In genomic region chr5:56375011-56375410, GRCh38 we compare ENCODE assay signal across 28 cellular contexts.
A peak's percentile ranks its signal among the peaks of the same experiment; 100 is the strongest.
DNase-seq lines count a peak whose midpoint lies in the region; ATAC-seq, FAIRE-seq and TF ChIP-seq lines count a peak whose summit lies in the region.
"Had no signal": no experiment of that assay in that cellular context is flagged by ENCODE, and none has a peak within 500 bp of the region (broad histone marks: within the 10 kb centered on the region; RNA-seq: fewer than 3 reads in every experiment).

No MANE protein-coding gene starts in this region.

- H3K9me3 ChIP-seq in heart left ventricle = peaks cover 0 to 13% (median 0%) of the 10 kb centered on the region in 12 donors
- H3K9me3 ChIP-seq: prostate gland had no signal

- H3K36me3 Mint-ChIP-seq in activated T-cell treated with anti-CD3 and anti-CD28 coated beads, Interleukin-2, amount 50 U/mL, for 72 hours (ENCODE audit: insufficient read depth in 2 of 2) = peaks cover 0 to 8% of the 10 kb centered on the region in 2 donors
- H3K36me3 Mint-ChIP-seq: neural progenitor cell had no signal

- H3K4me1 Mint-ChIP-seq in activated T-cell treated with anti-CD3 and anti-CD28 coated beads, Interleukin-2, amount 50 U/mL, for 72 hours (ENCODE audit: low read depth) = no peaks in the 10 kb centered on the region
- H3K4me1 Mint-ChIP-seq: neural progenitor cell had no signal

- H3K4me3 Mint-ChIP-seq in activated T-cell treated with anti-CD3 and anti-CD28 coated beads, Interleukin-2, amount 50 U/mL, for 72 hours = no peak overlapping the region
- H3K4me3 Mint-ChIP-seq: activated naive CD8-positive, alpha-beta T cell treated with anti-CD3 and anti-CD28 coated beads, Interleukin-2, amount 50 U/mL, for 24 hours; neural progenitor cell had no signal

- H3K27me3 ChIP-seq in heart left ventricle = no peaks in the 10 kb centered on the region
- H3K27me3 ChIP-seq: BLaER1 treated with 17β-estradiol and CSF1 and Interleukin-3, amounts not matched to agents 10 nM and 100 nM; breast epithelium; gastroesophageal sphincter; neural progenitor cell had no signal

- no peak for TF ChIP-seq CTCF in heart left ventricle (IDR thresholded peaks at IDR 0.05)

- peak; percentile 34 for DNase-seq in DMS153 (lab: John Stamatoyannopoulos, UW)
- DNase-seq in NCI-H1105 treated with DMSO at 0.1 percent for 48 hours (lab: John Stamatoyannopoulos, UW) = peak; percentile 65
- peak; percentile 1 for DNase-seq in NCI-H446 treated with DMSO at 0.1 percent for 48 hours (lab: John Stamatoyannopoulos, UW)
- peak in 3 of 5 donors; percentile 11 to 66 (median 60) for DNase-seq in heart left ventricle
- no peak for DNase-seq in HTR-8/SVneo (ENCODE audit: insufficient read length, low spot score)
- no peak for DNase-seq in activated T-cell treated with anti-CD3 and anti-CD28 coated beads, Interleukin-2, amount 50 U/mL, for 72 hours
- no peak for DNase-seq in occipital lobe (lab: John Stamatoyannopoulos, UW)
- DNase-seq: ACHN; activated CD8-positive, alpha-beta memory T cell treated with anti-CD3 and anti-CD28 coated beads, Interleukin-2, amount 50 U/mL, for 4 hours; activated effector memory CD4-positive, alpha-beta T cell treated with anti-CD3 and anti-CD28 coated beads, Interleukin-2, amount 50 U/mL, for 16 hours; activated naive CD8-positive, alpha-beta T cell treated with anti-CD3 and anti-CD28 coated beads, Interleukin-2, amount 50 U/mL, for 24 hours; cortex of kidney; GDM1; islet precursor cell; KG1; lower lobe of right lung; SK-N-SH; stimulated activated CD4-positive, alpha-beta T cell treated with anti-CD3 and anti-CD28 coated beads, Interleukin-1b, Interleukin-23, amount 100 ng/mL, for 48 hours had no signal

- intact Hi-C loops in heart left ventricle (cut with DNase I) = no loop called here

- no peak for TF ChIP-seq POLR2A in heart left ventricle (IDR thresholded peaks at IDR 0.05)

- FAIRE-seq in HTR-8/SVneo (lab: Jason Lieb, UNC) = no peak
- FAIRE-seq: GM18507, urothelium cell line had no signal

- ATAC-seq in heart left ventricle (peak; percentile 89 to 98 (median 94)), HG03520 (IDR thresholded peaks at IDR 0.05; ENCODE audit: unreplicated experiment) (no peak)
- no peak for ATAC-seq in activated T-cell treated with anti-CD3 and anti-CD28 coated beads, Interleukin-2, amount 50 U/mL, for 72 hours (replicated peaks in 1 of 2)
- ATAC-seq: activated naive CD8-positive, alpha-beta T cell treated with anti-CD3 and anti-CD28 coated beads, Interleukin-2, amount 50 U/mL, for 24 hours; gastroesophageal sphincter; lower lobe of right lung had no signal

- H3K36me3 ChIP-seq in heart left ventricle = no peaks in the 10 kb centered on the region
- H3K36me3 ChIP-seq: breast epithelium, gastroesophageal sphincter, lower lobe of right lung, neural progenitor cell, prostate gland had no signal

- H3K27ac Mint-ChIP-seq in activated T-cell treated with anti-CD3 and anti-CD28 coated beads, Interleukin-2, amount 50 U/mL, for 72 hours = no peak overlapping the region
- H3K27ac Mint-ChIP-seq: activated naive CD8-positive, alpha-beta T cell treated with anti-CD3 and anti-CD28 coated beads, Interleukin-2, amount 50 U/mL, for 24 hours; neural progenitor cell had no signal

- H3K9me3 Mint-ChIP-seq in activated T-cell treated with anti-CD3 and anti-CD28 coated beads, Interleukin-2, amount 50 U/mL, for 72 hours = peaks cover 0 to 3% of the 10 kb centered on the region in 2 donors

- 31 to 54% (median 50%) methylated on average over 5 of the region's 5 CpGs for WGBS in heart left ventricle, 4 donors

- H3K27me3 Mint-ChIP-seq in activated T-cell treated with anti-CD3 and anti-CD28 coated beads, Interleukin-2, amount 50 U/mL, for 72 hours (ENCODE audit: low read depth) = no peaks in the 10 kb centered on the region

- H3K27ac ChIP-seq in heart left ventricle = peak overlapping the region in 1 of 12 donors; percentile 4
- H3K27ac ChIP-seq: BLaER1 treated with 17β-estradiol and CSF1 and Interleukin-3, amounts not matched to agents 10 nM and 100 nM; breast epithelium; gastroesophageal sphincter; lower lobe of right lung; neural progenitor cell; prostate gland; skin epidermis; VCaP had no signal

- peaks cover 0 to 12% (median 0%) of the 10 kb centered on the region in 12 donors for H3K4me1 ChIP-seq in heart left ventricle
- H3K4me1 ChIP-seq: breast epithelium, gastroesophageal sphincter, lower lobe of right lung, neural progenitor cell, prostate gland had no signal

- no peak overlapping the region for H3K4me3 ChIP-seq in heart left ventricle
- H3K4me3 ChIP-seq: BLaER1 treated with 17β-estradiol and CSF1 and Interleukin-3, amounts not matched to agents 10 nM and 100 nM; breast epithelium; gastroesophageal sphincter; lower lobe of right lung; neural progenitor cell; prostate gland; skin epidermis had no signal

Comparison
In these comparisons a context has a peak if more than half of its experiments do, and no peak if none do; other contexts are left out.
1. DNase-seq: peak in DMS153 (single experiment), NCI-H1105 treated with DMSO at 0.1 percent for 48 hours (single experiment), NCI-H446 treated with DMSO at 0.1 percent for 48 hours (single experiment) and heart left ventricle (3 of 5); none in HTR-8/SVneo (single experiment), activated T-cell treated with anti-CD3 and anti-CD28 coated beads, Interleukin-2, amount 50 U/mL, for 72 hours (0 of 2) and occipital lobe (single experiment).
2. ATAC-seq: peak in heart left ventricle (4 of 4); none in HG03520 (single experiment) and activated T-cell treated with anti-CD3 and anti-CD28 coated beads, Interleukin-2, amount 50 U/mL, for 72 hours (0 of 2).